Comparison of ENCODE assay signal across 13 cellular contexts in genomic region chr1:31460027-31460426, GRCh38. TPM values are rescaled to one million over a fixed set of nuclear protein-coding genes. Genes with fewer than 3 reads are reported as not detected.
DNase-seq lines count a peak whose midpoint lies in the region; ATAC-seq and TF ChIP-seq lines count a peak whose summit lies in the region.
"Had no signal": no experiment of that assay in that cellular context is flagged by ENCODE, and none has a peak within 500 bp of the region (broad histone marks: within the 10 kb centered on the region; RNA-seq: fewer than 3 reads in every experiment).

No MANE protein-coding gene starts in this region.

- peaks cover 0 to 3% (median 0%) of the 10 kb centered on the region in 3 donors for H3K27me3 Mint-ChIP-seq in CD14-positive monocyte (ENCODE audit: low read depth in 3 of 3)

- peaks cover 0 to 4% of the 10 kb centered on the region in 2 donors for H3K36me3 Mint-ChIP-seq in CD14-positive monocyte
- H3K36me3 Mint-ChIP-seq: IgD-negative memory B cell had no signal

- intact Hi-C loops in CD14-positive monocyte (cut with micrococcal nuclease) = loop anchor here in 1 of 2 donors (5.0 kb wide), 1 partner anchor 82 kb away; no protein-coding TSS in a partner anchor

- H3K4me3 ChIP-seq in brain microvascular endothelial cell (ENCODE audit: low read depth, low read length) (no peak overlapping the region), lung (no peak overlapping the region)
- H3K4me3 ChIP-seq: PC-9 had no signal

- in situ Hi-C loops in brain microvascular endothelial cell (cut with HindIII; ENCODE audit: low pct_ligation_motif_present, low sequenced_read_pairs) = no loop called here

- DNase-seq in CD14-positive monocyte (ENCODE audit: low spot score) = no peak
- DNase-seq in HT-29 (ENCODE audit: low spot score) = peak; percentile 46
- no peak for DNase-seq in brain microvascular endothelial cell
- no peak for DNase-seq in lung (ENCODE audit: low spot score)
- DNase-seq in DMS153 treated with DMSO at 0.1 percent for 48 hours (lab: John Stamatoyannopoulos, UW; ENCODE audit: unreplicated experiment) = no peak
- no peak for DNase-seq in cerebellum (ENCODE audit: low spot score)
- DNase-seq: activated CD4-positive, alpha-beta T cell treated with anti-CD3 and anti-CD28 coated beads for 1 hour; PC-9; stimulated activated CD4-positive, alpha-beta T cell treated with anti-CD3 and anti-CD28 coated beads, Interleukin-12 subunit alpha, Interleukin-12 subunit beta, amount 100 ng/mL, for 4 hours; stimulated activated naive CD8-positive, alpha-beta T cell treated with anti-CD3 and anti-CD28 coated beads, Interleukin-15, Interleukin-2, amounts not matched to agents 100 U/mL and 50 U/mL, for 24 hours had no signal

- H3K4me1 Mint-ChIP-seq in CD14-positive monocyte = no peaks in the 10 kb centered on the region
- H3K4me1 Mint-ChIP-seq: IgD-negative memory B cell had no signal

- 64 to 65% methylated on average over 6 of the region's 6 CpGs for WGBS in lung, 2 donors

- peaks cover 9% of the 10 kb centered on the region for H3K27me3 ChIP-seq in brain microvascular endothelial cell (replicated peaks)
- H3K27me3 ChIP-seq in lung (ENCODE audit: control insufficient read depth, insufficient read depth) = no peaks in the 10 kb centered on the region

- TF ChIP-seq CTCF in CD14-positive monocyte (IDR thresholded peaks at IDR 0.05) = peak; percentile 20
- TF ChIP-seq CTCF in brain microvascular endothelial cell (IDR thresholded peaks at IDR 0.05; ENCODE audit: low read depth, low read length, missing control alignments) = peak; percentile 32
- TF ChIP-seq CTCF in lung (IDR thresholded peaks at IDR 0.05; ENCODE audit: control extremely low read depth, extremely low read depth) = peak; percentile 5

- peaks cover 12 to 14% of the 10 kb centered on the region in 2 donors for H3K9me3 ChIP-seq in lung (ENCODE audit: control insufficient read depth in 2 of 2, insufficient read depth in 1 of 2, low read length in 1 of 2)

- ATAC-seq in lung (ENCODE audit: insufficient read depth, low FRiP score) (no peak), HG03571 (IDR thresholded peaks at IDR 0.05; ENCODE audit: unreplicated experiment) (no peak), HG03342 (IDR thresholded peaks at IDR 0.05; ENCODE audit: unreplicated experiment) (no peak)
- ATAC-seq: stimulated activated naive CD8-positive, alpha-beta T cell treated with anti-CD3 and anti-CD28 coated beads, Interleukin-15, Interleukin-2, amounts not matched to agents 100 U/mL and 50 U/mL, for 24 hours had no signal

- H3K4me3 Mint-ChIP-seq in CD14-positive monocyte = no peak overlapping the region

- H3K36me3 ChIP-seq in brain microvascular endothelial cell (replicated peaks) (no peaks in the 10 kb centered on the region), lung (ENCODE audit: control insufficient read depth in 2 of 2, insufficient read depth in 2 of 2, low read length in 2 of 2) (no peaks in the 10 kb centered on the region)

- peaks cover 31 to 65% (median 53%) of the 10 kb centered on the region in 7 donors for H3K9me3 Mint-ChIP-seq in CD14-positive monocyte

- no peaks in the 10 kb centered on the region for H3K4me1 ChIP-seq in lung (ENCODE audit: control insufficient read depth in 2 of 2, insufficient read depth in 2 of 2, low read length in 2 of 2)

- H3K27ac ChIP-seq in brain microvascular endothelial cell (no peak overlapping the region), lung (ENCODE audit: low read depth in 1 of 2, low read length in 1 of 2) (no peak overlapping the region)
- H3K27ac ChIP-seq: PC-9 had no signal

- H3K27ac Mint-ChIP-seq in CD14-positive monocyte = no peak overlapping the region

RNA-seq across cellular contexts. Expression of gene SERINC2, which starts 47.0 kb away (rescaled TPM):
- polyA plus RNA-seq in CD14-positive monocyte = 1 to 10 TPM; 4.1 to 7.8 TPM
- 75.9 and 80.4 TPM in 2 replicates for total RNA-seq in HT-29 (2014; rRNA removed; shearing (Covaris generic))
- 10 to 100 TPM in 1 of 2 donors, 1 to 10 TPM in 1; 6.1 to 55.4 TPM for total RNA-seq in lung
- polyA plus RNA-seq in lung = 10 to 100 TPM; 22.3 to 59.1 TPM
- total RNA-seq in cerebellum = 2.8 TPM
- polyA plus RNA-seq: IgD-negative memory B cell had no signal
